Comparison of ENCODE assay signal across 1 cellular context in genomic region chr13:79898996-79899395, GRCh38.
TF ChIP-seq lines count a peak whose summit lies in the region.

No MANE protein-coding gene starts in this region.

TF ChIP-seq in IMR-90, 13 proteins besides CTCF, POLR2A, EP300 and RAD21:
- TF ChIP-seq NFE2L2 (IDR thresholded peaks at IDR 0.05; ENCODE audit: low read depth, low read length), result no peak
- TF ChIP-seq CEBPB (IDR thresholded peaks at IDR 0.05; ENCODE audit: low read depth, low read length), result no peak
- no peak for TF ChIP-seq MXI1 (IDR thresholded peaks at IDR 0.05; ENCODE audit: borderline replicate concordance, low read depth, low read length)
- no peak for TF ChIP-seq BHLHE40 (IDR thresholded peaks at IDR 0.05; ENCODE audit: low read depth, low read length)
- no peak for TF ChIP-seq SMC3 (IDR thresholded peaks at IDR 0.05; ENCODE audit: low read depth, low read length)
- no peak for TF ChIP-seq RFX5 (IDR thresholded peaks at IDR 0.05; ENCODE audit: low read depth, low read length)
- TF ChIP-seq MAFK (IDR thresholded peaks at IDR 0.05; ENCODE audit: low read depth, low read length), result no peak
- TF ChIP-seq USF2 (IDR thresholded peaks at IDR 0.05; ENCODE audit: low read depth, low read length), result no peak
- TF ChIP-seq CHD1 (IDR thresholded peaks at IDR 0.05; ENCODE audit: low read depth, low read length), result no peak
- TF ChIP-seq ELK1 (IDR thresholded peaks at IDR 0.05; ENCODE audit: borderline replicate concordance, low read depth, low read length), result no peak
- TF ChIP-seq MAZ (IDR thresholded peaks at IDR 0.05; ENCODE audit: borderline replicate concordance, low read depth, low read length), result no peak
- TF ChIP-seq FOS (IDR thresholded peaks at IDR 0.05; ENCODE audit: low read depth, low read length), result no peak
- no peak for TF ChIP-seq RCOR1 (IDR thresholded peaks at IDR 0.05; ENCODE audit: insufficient replicate concordance, low read length)
